29 cellular contexts compared by ENCODE assay signal in the genomic region with DNA sequence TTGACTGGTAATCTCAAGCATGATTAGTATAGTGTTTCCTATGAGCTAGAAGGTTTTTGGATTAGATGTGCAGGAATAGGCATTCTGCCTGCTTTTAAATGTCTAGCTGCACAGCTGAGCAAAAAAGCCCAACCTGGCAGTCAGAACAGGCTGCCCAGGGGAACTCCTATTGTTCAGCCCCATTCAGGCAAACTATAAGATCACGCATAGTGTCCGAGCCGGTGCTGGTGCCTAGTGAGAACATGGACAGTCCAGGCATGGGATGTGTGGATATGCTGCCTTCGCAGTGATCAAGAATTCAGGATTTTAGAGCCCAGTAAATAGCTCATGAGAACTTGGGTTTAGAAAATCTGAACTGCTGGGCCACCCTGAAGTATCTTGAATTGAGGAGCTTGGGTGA.
"Had no signal": no experiment of that assay in that cellular context is flagged by ENCODE, and none has a peak within 500 bp of the region (broad histone marks: within the 10 kb centered on the region; RNA-seq: fewer than 3 reads in every experiment).

No MANE protein-coding gene starts in this region.

- H3K36me3 ChIP-seq: stomach, suprapubic skin, thoracic aorta, thyroid gland, tibial artery, tibial nerve, transverse colon, upper lobe of left lung, upper lobe of right lung, uterus, vagina had no signal

- H3K36me3 Mint-ChIP-seq: stimulated activated effector memory CD8-positive, alpha-beta T cell treated with anti-CD3 and anti-CD28 coated beads, Interleukin-12 subunit alpha, Interleukin-12 subunit beta, amount 100 ng/mL, for 72 hours; type B pancreatic cell had no signal

- H3K4me3 Mint-ChIP-seq: stimulated activated effector memory CD8-positive, alpha-beta T cell treated with anti-CD3 and anti-CD28 coated beads, Interleukin-12 subunit alpha, Interleukin-12 subunit beta, amount 100 ng/mL, for 72 hours; stimulated activated memory B cell treated with anti-CD40 and anti-IgM and Interleukin-4, amounts not matched to agents 10 μg/mL and 1 μg/mL and 100 μg/mL, for 72 hours; stimulated activated naive B cell treated with anti-CD40 and anti-IgM and Interleukin-4, amounts not matched to agents 10 μg/mL and 1 μg/mL and 100 μg/mL, for 72 hours; stimulated activated naive CD8-positive, alpha-beta T cell treated with anti-CD3 and anti-CD28 coated beads, Interleukin-15, amount 100 ng/mL, for 72 hours; stimulated activated naive CD8-positive, alpha-beta T cell treated with anti-CD3 and anti-CD28 coated beads, Interleukin-15, Interleukin-2, amounts not matched to agents 100 ng/mL and 50 ng/mL, for 24 hours; type B pancreatic cell had no signal

- H3K9me3 Mint-ChIP-seq: stimulated activated effector memory CD8-positive, alpha-beta T cell treated with anti-CD3 and anti-CD28 coated beads, Interleukin-12 subunit alpha, Interleukin-12 subunit beta, amount 100 ng/mL, for 72 hours; stimulated activated naive CD8-positive, alpha-beta T cell treated with anti-CD3 and anti-CD28 coated beads, Interleukin-15, amount 100 ng/mL, for 72 hours; stimulated activated naive CD8-positive, alpha-beta T cell treated with anti-CD3 and anti-CD28 coated beads, Interleukin-15, Interleukin-2, amounts not matched to agents 100 ng/mL and 50 ng/mL, for 24 hours; type B pancreatic cell had no signal

- H3K27me3 Mint-ChIP-seq: stimulated activated memory B cell treated with anti-CD40 and anti-IgM and Interleukin-4, amounts not matched to agents 10 μg/mL and 1 μg/mL and 100 μg/mL, for 72 hours; stimulated activated naive B cell treated with anti-CD40 and anti-IgM and Interleukin-4, amounts not matched to agents 10 μg/mL and 1 μg/mL and 100 μg/mL, for 72 hours; stimulated activated naive CD8-positive, alpha-beta T cell treated with anti-CD3 and anti-CD28 coated beads, Interleukin-15, amount 100 ng/mL, for 72 hours; stimulated activated naive CD8-positive, alpha-beta T cell treated with anti-CD3 and anti-CD28 coated beads, Interleukin-15, Interleukin-2, amounts not matched to agents 100 ng/mL and 50 ng/mL, for 24 hours; type B pancreatic cell had no signal

- ATAC-seq: stimulated activated effector memory CD8-positive, alpha-beta T cell treated with anti-CD3 and anti-CD28 coated beads, Interleukin-12 subunit alpha, Interleukin-12 subunit beta, amount 100 ng/mL, for 72 hours; stimulated activated memory B cell treated with anti-CD40 and anti-IgM and Interleukin-4, amounts not matched to agents 10 μg/mL and 1 μg/mL and 100 μg/mL, for 72 hours; stimulated activated naive B cell treated with anti-CD40 and anti-IgM and Interleukin-4, amounts not matched to agents 10 μg/mL and 1 μg/mL and 100 μg/mL, for 72 hours; stimulated activated naive CD8-positive, alpha-beta T cell treated with anti-CD3 and anti-CD28 coated beads, Interleukin-15, amount 100 ng/mL, for 72 hours; stimulated activated naive CD8-positive, alpha-beta T cell treated with anti-CD3 and anti-CD28 coated beads, Interleukin-15, Interleukin-2, amounts not matched to agents 100 U/mL and 50 U/mL, for 24 hours; upper lobe of right lung had no signal

- H3K9me3 ChIP-seq: stomach, suprapubic skin, testis, thoracic aorta, thyroid gland, tibial artery, tibial nerve, transverse colon, upper lobe of left lung, upper lobe of right lung, uterus, vagina had no signal

- DNase-seq: stimulated activated CD4-positive, alpha-beta T cell treated with anti-CD3 and anti-CD28 coated beads, Interleukin-2, amount 100 ng/mL, for 48 hours; stimulated activated CD4-positive, alpha-beta T cell treated with anti-CD3 and anti-CD28 coated beads, Interleukin-4, amount 100 ng/mL, for 1 hour; stimulated activated CD4-positive, alpha-beta T cell treated with anti-CD3 and anti-CD28 coated beads, Interleukin-4, amount 100 ng/mL, for 24 hours; stimulated activated CD4-positive, alpha-beta T cell treated with anti-CD3 and anti-CD28 coated beads, Interleukin-4, amount 100 ng/mL, for 4 hours; stimulated activated CD8-positive, alpha-beta memory T cell treated with anti-CD3 and anti-CD28 coated beads, Interleukin-4, amount 100 ng/mL, for 48 hours; stimulated activated naive B cell treated with anti-CD40 and anti-IgM and Interleukin-4, amounts not matched to agents 10 μg/mL and 1 μg/mL and 100 μg/mL, for 72 hours; stimulated activated naive CD4-positive, alpha-beta T cell; stimulated activated naive CD4-positive, alpha-beta T cell treated with Interleukin-2 at 50 U/mL for 16 hours; stimulated activated naive CD8-positive, alpha-beta T cell treated with anti-CD3 and anti-CD28 coated beads, Interleukin-15, amount 100 ng/mL, for 72 hours; stimulated activated naive CD8-positive, alpha-beta T cell treated with anti-CD3 and anti-CD28 coated beads, Interleukin-15, Interleukin-2, amounts not matched to agents 100 U/mL and 50 U/mL, for 24 hours; stomach; substantia nigra; testis; thyroid gland; tibial artery; transverse colon; trophoblast cell; upper lobe of right lung; uterus had no signal

- H3K4me3 ChIP-seq: stomach, suprapubic skin, testis, thoracic aorta, thyroid gland, tibial artery, tibial nerve, transverse colon, upper lobe of left lung, upper lobe of right lung, uterus, vagina had no signal

- H3K4me1 ChIP-seq: tibial artery, transverse colon, upper lobe of right lung, uterus, vagina had no signal

- H3K27ac Mint-ChIP-seq: stimulated activated effector memory CD8-positive, alpha-beta T cell treated with anti-CD3 and anti-CD28 coated beads, Interleukin-12 subunit alpha, Interleukin-12 subunit beta, amount 100 ng/mL, for 72 hours; stimulated activated memory B cell treated with anti-CD40 and anti-IgM and Interleukin-4, amounts not matched to agents 10 μg/mL and 1 μg/mL and 100 μg/mL, for 72 hours; stimulated activated naive B cell treated with anti-CD40 and anti-IgM and Interleukin-4, amounts not matched to agents 10 μg/mL and 1 μg/mL and 100 μg/mL, for 72 hours; stimulated activated naive CD8-positive, alpha-beta T cell treated with anti-CD3 and anti-CD28 coated beads, Interleukin-15, amount 100 ng/mL, for 72 hours; stimulated activated naive CD8-positive, alpha-beta T cell treated with anti-CD3 and anti-CD28 coated beads, Interleukin-15, Interleukin-2, amounts not matched to agents 100 ng/mL and 50 ng/mL, for 24 hours; type B pancreatic cell had no signal

- H3K27me3 ChIP-seq: stomach, suprapubic skin, testis, thyroid gland, tibial artery, tibial nerve, transverse colon, upper lobe of left lung, upper lobe of right lung, uterus, vagina had no signal

- FAIRE-seq: urothelium cell line had no signal

- H3K27ac ChIP-seq: stomach, suprapubic skin, testis, thoracic aorta, thyroid gland, tibial artery, tibial nerve, transverse colon, upper lobe of left lung, upper lobe of right lung, uterus, vagina had no signal

- H3K4me1 Mint-ChIP-seq: stimulated activated naive CD8-positive, alpha-beta T cell treated with anti-CD3 and anti-CD28 coated beads, Interleukin-15, amount 100 ng/mL, for 72 hours had no signal
